In genomic region chr9:123724211-123724831, GRCh38 we compare ENCODE assay signal across 11 cellular contexts.
DNase-seq lines count a peak whose midpoint lies in the region; ATAC-seq and TF ChIP-seq lines count a peak whose summit lies in the region.
"Had no signal": no experiment of that assay in that cellular context is flagged by ENCODE, and none has a peak within 500 bp of the region (broad histone marks: within the 10 kb centered on the region; RNA-seq: fewer than 3 reads in every experiment).

No MANE protein-coding gene starts in this region.

- no peak overlapping the region for H3K27ac ChIP-seq in GM23248
- no peak overlapping the region for H3K27ac ChIP-seq in hepatocyte
- H3K27ac ChIP-seq: skin epidermis had no signal

- H3K4me2 ChIP-seq in GM23248 (ENCODE audit: unreplicated experiment) (no peak overlapping the region), hepatocyte (no peak overlapping the region)

- H3K79me2 ChIP-seq in GM23248 (ENCODE audit: insufficient read depth) (no peaks in the 10 kb centered on the region; the same call in 1 of the 2 replicates), hepatocyte (no peaks in the 10 kb centered on the region)

- H3K36me3 Mint-ChIP-seq in WTC11 (peaks cover 51% of the 10 kb centered on the region), T-cell (peaks cover 61% of the 10 kb centered on the region)

- CTCF ChIA-PET in WTC11 (lab: Charles Lee) (interaction anchor here (0.5 to 1.7 kb wide), 9 partner anchors 17 to 410 kb away, joined by 3 to 4 read pairs (median 3); partner anchors contain the start of gene LHX2), T-cell (lab: Charles Lee) (no interaction called here)

- 0 out of 2 replicates have a peak, but pooled peaks cover 6% of the 10 kb centered on the region for H3F3A ChIP-seq in GM23248 (ENCODE audit: insufficient read depth)

- H3K27me3 ChIP-seq in GM23248 (replicated peaks; ENCODE audit: insufficient read depth) (no peaks in the 10 kb centered on the region), hepatocyte (no peaks in the 10 kb centered on the region)

- no peaks in the 10 kb centered on the region for H3K36me3 ChIP-seq in GM23248 (ENCODE audit: low read depth)
- H3K36me3 ChIP-seq in hepatocyte (replicated peaks; ENCODE audit: insufficient read depth, low read depth), result no peaks in the 10 kb centered on the region

- H4K20me1 ChIP-seq in GM23248 (ENCODE audit: insufficient read depth) (no peaks in the 10 kb centered on the region), hepatocyte (ENCODE audit: insufficient read depth, poor library complexity, severe bottlenecking) (no peaks in the 10 kb centered on the region)

- no peak overlapping the region for H3K4me3 ChIP-seq in GM23248
- no peak overlapping the region for H3K4me3 ChIP-seq in hepatocyte
- H3K4me3 ChIP-seq: skin epidermis had no signal

- no peak overlapping the region for H3K27ac Mint-ChIP-seq in WTC11
- H3K27ac Mint-ChIP-seq in T-cell, result no peak overlapping the region
- H3K27ac Mint-ChIP-seq: stimulated activated naive CD8-positive, alpha-beta T cell treated with anti-CD3 and anti-CD28 coated beads, Interleukin-15, Interleukin-2, amounts not matched to agents 100 ng/mL and 50 ng/mL, for 24 hours; T-helper 17 cell had no signal

- peaks cover 6% of the 10 kb centered on the region; the same call in 1 of the 2 replicates for H3K4me1 ChIP-seq in GM23248 (ENCODE audit: insufficient read depth)
- no peaks in the 10 kb centered on the region for H3K4me1 ChIP-seq in hepatocyte (ENCODE audit: insufficient read depth)

- H3K9ac ChIP-seq in GM23248, result no peak overlapping the region

- POLR2A ChIA-PET in WTC11 (lab: Charles Lee) (no interaction called here), T-cell (lab: Charles Lee) (interaction anchor here in 1 of 2 donors (0.6 kb wide), 1 partner anchor 34 kb away, joined by 5 read pairs; no protein-coding TSS in a partner anchor)

- H3K4me3 Mint-ChIP-seq in WTC11 (no peak overlapping the region), T-cell (no peak overlapping the region)
- H3K4me3 Mint-ChIP-seq: stimulated activated naive CD8-positive, alpha-beta T cell treated with anti-CD3 and anti-CD28 coated beads, Interleukin-15, Interleukin-2, amounts not matched to agents 100 ng/mL and 50 ng/mL, for 24 hours; T-helper 17 cell had no signal

- peak; percentile 28 for TF ChIP-seq CTCF in hepatocyte (IDR thresholded peaks at IDR 0.05; ENCODE audit: poor library complexity)
- no peak for TF ChIP-seq CTCF in WTC11 (IDR thresholded peaks at IDR 0.05)

- H3K9me3 Mint-ChIP-seq in WTC11 (peaks cover 49% of the 10 kb centered on the region), T-cell (peaks cover 10 to 23% (median 14%) of the 10 kb centered on the region in 3 donors)

- no peak for ATAC-seq in WTC11
- no peak for ATAC-seq in esophagus mucosa
- no peak for ATAC-seq in GM18873 (IDR thresholded peaks at IDR 0.05; ENCODE audit: low FRiP score, unreplicated experiment)
- no peak for ATAC-seq in T-cell (replicated peaks in 1 of 4)
- ATAC-seq: T-helper 17 cell had no signal

- in situ Hi-C loops in ACHN (cut with HindIII; ENCODE audit: low pct_ligation_motif_present, low pct_unique_long_range_greater_than_20kb, low sequenced_read_pairs), result no loop called here
- in situ Hi-C loops in GM23248 (cut with MboI), result loop anchor here (10.0 kb wide), 1 partner anchor 320 kb away; no protein-coding TSS in a partner anchor

- DNase-seq in ACHN, result peak; percentile 22
- DNase-seq in GM23248, result peak; percentile 69
- DNase-seq in astrocyte of the hippocampus (ENCODE audit: low read depth, low spot score), result peak; percentile 72
- DNase-seq in hepatocyte (ENCODE audit: low spot score), result peak; percentile 13
- no peak for DNase-seq in WTC11 (ENCODE audit: low spot score)
- no peak for DNase-seq in T-cell
- DNase-seq: T-helper 17 cell had no signal

- H3K27me3 Mint-ChIP-seq in WTC11 (ENCODE audit: low read depth), result peaks cover 2% of the 10 kb centered on the region
- no peaks in the 10 kb centered on the region for H3K27me3 Mint-ChIP-seq in T-cell
- H3K27me3 Mint-ChIP-seq: stimulated activated naive CD8-positive, alpha-beta T cell treated with anti-CD3 and anti-CD28 coated beads, Interleukin-15, Interleukin-2, amounts not matched to agents 100 ng/mL and 50 ng/mL, for 24 hours; T-helper 17 cell had no signal

- H3K9me2 ChIP-seq in GM23248 (ENCODE audit: insufficient read depth), result no peaks in the 10 kb centered on the region
- no peaks in the 10 kb centered on the region for H3K9me2 ChIP-seq in hepatocyte (replicated peaks; ENCODE audit: insufficient read depth)

- H3K9me3 ChIP-seq in GM23248 (ENCODE audit: low read depth) (no peaks in the 10 kb centered on the region), hepatocyte (ENCODE audit: low read depth) (peaks cover 11% of the 10 kb centered on the region)

- 93 to 96% methylated on average over 3 of the region's 3 CpGs for WGBS in GM23248 (ENCODE audit: low coverage in 1 of 2, low lambda C conversion rate in 2 of 2, missing lambda C conversion rate in 2 of 2), 2 experiments
- WGBS in hepatocyte (ENCODE audit: low lambda C conversion rate, missing lambda C conversion rate), result 99% methylated on average over 3 of the region's 3 CpGs

- H2AFZ ChIP-seq in GM23248 (no peak overlapping the region), hepatocyte (no peak overlapping the region)

- peaks cover 14% of the 10 kb centered on the region for H3K4me1 Mint-ChIP-seq in WTC11
- H3K4me1 Mint-ChIP-seq in T-cell, result peaks cover 0 to 2% (median 1%) of the 10 kb centered on the region in 3 donors

TF ChIP-seq in WTC11, 78 proteins besides CTCF, POLR2A, EP300 and RAD21:
- TF ChIP-seq NR1H2 (CRISPR knock-in tag; IDR thresholded peaks at IDR 0.05) (no peak), TP53 (CRISPR knock-in tag; IDR thresholded peaks at IDR 0.05) (no peak), CDX4 (CRISPR knock-in tag; IDR thresholded peaks at IDR 0.05; ENCODE audit: borderline replicate concordance) (no peak), ZNF396 (CRISPR knock-in tag; IDR thresholded peaks at IDR 0.05; ENCODE audit: borderline replicate concordance) (no peak), ATF1 (CRISPR knock-in tag; IDR thresholded peaks at IDR 0.05) (no peak), ZNF532 (CRISPR knock-in tag; IDR thresholded peaks at IDR 0.05; ENCODE audit: borderline replicate concordance) (no peak), GABPB1 (CRISPR knock-in tag; IDR thresholded peaks at IDR 0.05) (no peak), ZMAT4 (CRISPR knock-in tag; IDR thresholded peaks at IDR 0.05) (no peak), ATF6 (CRISPR knock-in tag; IDR thresholded peaks at IDR 0.05) (no peak)

Comparison
In these comparisons a context has a peak if more than half of its experiments do, and no peak if none do; other contexts are left out.
1. DNase-seq: peak in ACHN (single experiment), GM23248 (single experiment), astrocyte of the hippocampus (single experiment) and hepatocyte (single experiment); none in WTC11 (single experiment) and T-cell (0 of 34).